8 cellular contexts compared by ENCODE assay signal in genomic region chr6:163415176-163415619, GRCh38. TPM values are rescaled to one million over a fixed set of nuclear protein-coding genes. Genes with fewer than 3 reads are reported as not detected.
DNase-seq lines count a peak whose midpoint lies in the region; ATAC-seq, FAIRE-seq and TF ChIP-seq lines count a peak whose summit lies in the region.

No MANE protein-coding gene starts in this region.

- TF ChIP-seq EP300 in HepG2 (IDR thresholded peaks at IDR 0.05; ENCODE audit: low read depth in 2 of 2, low read length in 2 of 2) (no peak), HepG2 (CRISPR knock-in tag; IDR thresholded peaks at IDR 0.05; ENCODE audit: borderline replicate concordance) (no peak)

- POLR2A ChIA-PET in HepG2 (lab: Yijun Ruan, JAX): interaction anchor here (1.8 kb wide), 1 partner anchor 10 kb away, joined by 7 read pairs; no protein-coding TSS in a partner anchor

- in situ Hi-C loops in HepG2 (cut with HindIII; ENCODE audit: extremely low pct_ligation_motif_present, low pct_unique_long_range_greater_than_20kb): loop anchor here (25.0 kb wide), 1 partner anchor 697 kb away; no protein-coding TSS in a partner anchor

- no peaks in the 10 kb centered on the region for H3K27me3 ChIP-seq in ascending aorta
- H3K27me3 ChIP-seq in HepG2 (ENCODE audit: control insufficient read depth in 1 of 2, insufficient read depth in 2 of 2, low read length in 2 of 2): no peaks in the 10 kb centered on the region; a peak in 1 of 5 replicates
- H3K27me3 ChIP-seq in thymus (ENCODE audit: control insufficient read depth, insufficient read depth): no peaks in the 10 kb centered on the region

- WGBS in HepG2 (ENCODE audit: low lambda C conversion rate): no CpG with 5 or more reads among the region's 47 CpGs
- WGBS in thymus: under 1% methylated on average over 47 of the region's 47 CpGs

- H3K9ac ChIP-seq in HepG2 (ENCODE audit: insufficient read depth, low read depth, low read length): peak overlapping the region; percentile 98

- TF ChIP-seq RAD21 in HepG2 (CRISPR knock-in tag; IDR thresholded peaks at IDR 0.05): no peak

- H3K4me3 ChIP-seq in ascending aorta: peak overlapping the region; percentile 98 to 100
- H3K4me3 ChIP-seq in HepG2 (replicated peaks in 1 of 3; ENCODE audit: insufficient read depth in 1 of 3, low read depth in 2 of 3, low read length in 3 of 3): peak overlapping the region; percentile 95 to 97 (median 96)
- peak overlapping the region; percentile 93 for H3K4me3 ChIP-seq in thymus (ENCODE audit: low read length)

- H3K4me2 ChIP-seq in HepG2 (ENCODE audit: low read depth, low read length): peak overlapping the region; percentile 92

- no peak for FAIRE-seq in HepG2 (lab: Jason Lieb, UNC)

- H3K36me3 ChIP-seq in ascending aorta (no peaks in the 10 kb centered on the region), HepG2 (replicated peaks in 1 of 2; ENCODE audit: control insufficient read depth in 1 of 2, insufficient read depth in 2 of 2, low read length in 2 of 2) (no peaks in the 10 kb centered on the region), thymus (ENCODE audit: control insufficient read depth, insufficient read depth) (no peaks in the 10 kb centered on the region)

- H3K4me1 ChIP-seq in ascending aorta (peaks cover under 1 to 9% of the 10 kb centered on the region in 2 donors), HepG2 (ENCODE audit: insufficient read depth, low read length) (peaks cover 55% of the 10 kb centered on the region), thymus (ENCODE audit: control insufficient read depth, insufficient read depth, low read length) (no peaks in the 10 kb centered on the region)

- H3K27ac ChIP-seq in ascending aorta (peak overlapping the region; percentile 97 to 100), HepG2 (ENCODE audit: extremely low read length, insufficient read depth, low read length) (peak overlapping the region; percentile 90), thymus (ENCODE audit: low read depth) (peak overlapping the region; percentile 99)

- ATAC-seq in HepG2: no peak

- H3K9me3 ChIP-seq in ascending aorta (no peaks in the 10 kb centered on the region), HepG2 (ENCODE audit: low read length) (no peaks in the 10 kb centered on the region), thymus (ENCODE audit: control insufficient read depth) (no peaks in the 10 kb centered on the region)

- DNase-seq in stimulated activated CD4-positive, alpha-beta T cell treated with anti-CD3 and anti-CD28 coated beads, Interleukin-15, amount 100 ng/mL, for 24 hours: peak; percentile 41
- no peak for DNase-seq in stimulated activated CD4-positive, alpha-beta T cell treated with anti-CD3 and anti-CD28 coated beads, Interleukin-1b, Interleukin-23, amount 100 ng/mL, for 48 hours
- DNase-seq in NAMALWA (ENCODE audit: low spot score): peak; percentile 56
- no peak for DNase-seq in ascending aorta (ENCODE audit: low spot score in 2 of 2)
- no peak for DNase-seq in HepG2 (ENCODE audit: low spot score)
- DNase-seq in DMS53 treated with DMSO at 0.1 percent for 48 hours (lab: John Stamatoyannopoulos, UW; ENCODE audit: unreplicated experiment): no peak
- DNase-seq in NCI-H1930 (lab: John Stamatoyannopoulos, UW): no peak

- TF ChIP-seq CTCF in ascending aorta (IDR thresholded peaks at IDR 0.05) (no peak), HepG2 (CRISPR knock-in tag; IDR thresholded peaks at IDR 0.05) (no peak)

- H3K79me2 ChIP-seq in HepG2 (ENCODE audit: insufficient read depth, low read length): peaks cover 62% of the 10 kb centered on the region

- CTCF ChIA-PET in HepG2 (lab: Yijun Ruan, JAX; ENCODE audit: low intra/inter-chr PET ratio, low total read pairs): no interaction called here

- no TSS peak for BruUV-seq in HepG2 (replicated peaks; lab: Mats Ljungman, UMichigan)

- no peak overlapping the region for H2AFZ ChIP-seq in HepG2 (ENCODE audit: low read length)

- peaks cover 30% of the 10 kb centered on the region for H4K20me1 ChIP-seq in HepG2 (ENCODE audit: insufficient read depth, low read length)

- intact Hi-C loops in ascending aorta (cut with DNase I) (loop anchor here (5.0 to 10.0 kb wide), 3 partner anchors 172 to 690 kb away; partner anchors contain the start of genes PACRG and PRKN), HepG2 (cut with micrococcal nuclease; ENCODE audit: unreplicated experiment) (loop anchor here (5.0 to 10.0 kb wide), 2 partner anchors 558 to 690 kb away; partner anchors contain the start of genes PACRG and PRKN)

- no peak for TF ChIP-seq POLR2A in HepG2 (IDR thresholded peaks at IDR 0.05; ENCODE audit: insufficient read depth in 1 of 2, low read depth in 2 of 2, low read length in 2 of 2)

TF ChIP-seq in HepG2, 621 proteins besides CTCF, POLR2A, EP300 and RAD21 (continues in another document):
- TF ChIP-seq ZKSCAN5 (CRISPR knock-in tag; IDR thresholded peaks at IDR 0.05): no peak
- no peak for TF ChIP-seq ETV5 (CRISPR knock-in tag; IDR thresholded peaks at IDR 0.05; ENCODE audit: borderline replicate concordance)
- 0 out of 2 replicates have a peak, but pooled peaks have one; percentile 65 for TF ChIP-seq FLYWCH1 (CRISPR knock-in tag; IDR thresholded peaks at IDR 0.05)
- no peak for TF ChIP-seq ZNF44 (CRISPR knock-in tag; IDR thresholded peaks at IDR 0.05)
- 0 out of 2 replicates have a peak, but pooled peaks have one; percentile 22 for TF ChIP-seq ZFX (CRISPR knock-in tag; IDR thresholded peaks at IDR 0.05; ENCODE audit: low read depth)
- 0 out of 2 replicates have a peak, but pooled peaks have one; percentile 15 for TF ChIP-seq KAT7 (CRISPR knock-in tag; IDR thresholded peaks at IDR 0.05; ENCODE audit: borderline replicate concordance)
- TF ChIP-seq AGO2 (optimal IDR thresholded peaks at IDR 0.05; ENCODE audit: low read depth, low read length): peak; percentile 11
- peak; percentile 17; the same call in 1 of the 2 replicates for TF ChIP-seq RFXAP (CRISPR knock-in tag; IDR thresholded peaks at IDR 0.05; ENCODE audit: borderline replicate concordance)
- no peak for TF ChIP-seq HOXD1 (CRISPR knock-in tag; IDR thresholded peaks at IDR 0.05)
- peak; percentile 5; the same call in 1 of the 2 replicates for TF ChIP-seq ZNF232 (CRISPR knock-in tag; IDR thresholded peaks at IDR 0.05; ENCODE audit: borderline replicate concordance)
- 0 out of 2 replicates have a peak, but pooled peaks have one; percentile 6 for TF ChIP-seq KDM2A (CRISPR knock-in tag; IDR thresholded peaks at IDR 0.05; ENCODE audit: borderline replicate concordance, low read depth)
- TF ChIP-seq ZNF543 (CRISPR knock-in tag; IDR thresholded peaks at IDR 0.05): peak; percentile 5; the same call in 1 of the 2 replicates
- 0 out of 2 replicates have a peak, but pooled peaks have one; percentile 17 for TF ChIP-seq RELA (CRISPR knock-in tag; IDR thresholded peaks at IDR 0.05)
- no peak for TF ChIP-seq ZNF12 (CRISPR knock-in tag; IDR thresholded peaks at IDR 0.05)
- TF ChIP-seq ZNF616 (CRISPR knock-in tag; IDR thresholded peaks at IDR 0.05; ENCODE audit: low read depth): 0 out of 2 replicates have a peak, but pooled peaks have one; percentile 29
- peak; percentile 67; the same call in 1 of the 2 replicates for TF ChIP-seq KLF12 (CRISPR knock-in tag; IDR thresholded peaks at IDR 0.05; ENCODE audit: borderline replicate concordance)
- TF ChIP-seq BHLHE40 (IDR thresholded peaks at IDR 0.05; ENCODE audit: low read length): no peak
- TF ChIP-seq GLMP (CRISPR knock-in tag; IDR thresholded peaks at IDR 0.05; ENCODE audit: borderline replicate concordance): no peak
- peak; percentile 2; the same call in 1 of the 2 replicates for TF ChIP-seq SIN3A (IDR thresholded peaks at IDR 0.05; ENCODE audit: borderline replicate concordance, low read depth, low read length)

RNA-seq across cellular contexts. Expression of gene QKI, which starts 0.7 kb away (rescaled TPM):
- total RNA-seq in ascending aorta (91.0 TPM), HepG2 (2016; rRNA removed; fragmentation: Illumina TruSeq; extraction: Trizol) (136 and 167 TPM in 2 replicates)
- 33.5 and 40.4 TPM in 2 replicates for total RNA-seq in HepG2 (2016; cell fraction: cytosol; rRNA removed; fragmentation: Illumina TruSeq; extraction: Trizol; ENCODE audit: low read depth)
- total RNA-seq in HepG2 (2016; cell fraction: insoluble cytoplasmic fraction; rRNA removed; fragmentation: Illumina TruSeq; extraction: Trizol): 141 and 159 TPM in 2 replicates
- total RNA-seq in HepG2 (2016; cell fraction: membrane; rRNA removed; fragmentation: Illumina TruSeq; extraction: Trizol): 82.9 and 85.6 TPM in 2 replicates
- 114 and 126 TPM in 2 replicates for total RNA-seq in HepG2 (2016; cell fraction: nucleus; rRNA removed; fragmentation: Illumina TruSeq; extraction: Trizol)
- polyA plus RNA-seq in HepG2 (2011; rRNA removed) (117 and 137 TPM in 2 replicates), thymus (23.5 TPM)
- polyA plus RNA-seq in HepG2 (2011; cell fraction: cytosol; rRNA removed): 108 and 115 TPM in 2 replicates
- polyA plus RNA-seq in HepG2 (2011; cell fraction: nucleus; rRNA removed): 73.5 and 79.1 TPM in 2 replicates
- polyA plus RNA-seq in HepG2 (2012): 77.5 and 90.6 TPM in 2 replicates
- 5.6 and 6.8 TPM in 2 replicates for polyA plus RNA-seq in HepG2 (2016; cell fraction: cytosol; fragmentation: Illumina TruSeq; extraction: Trizol; ENCODE audit: low read depth)
- polyA plus RNA-seq in HepG2 (2016; cell fraction: insoluble cytoplasmic fraction; fragmentation: Illumina TruSeq; extraction: Trizol; ENCODE audit: low read depth): 101 and 120 TPM in 2 replicates
- polyA plus RNA-seq in HepG2 (2016; cell fraction: membrane; fragmentation: Illumina TruSeq; extraction: Trizol; ENCODE audit: low read depth): 23.6 and 26.7 TPM in 2 replicates
- polyA plus RNA-seq in HepG2 (2016; cell fraction: nucleus; fragmentation: Illumina TruSeq; extraction: Trizol; ENCODE audit: insufficient read depth, low read depth): 50.1 and 57.9 TPM in 2 replicates
- 195 and 554 TPM in 2 replicates for polyA minus RNA-seq in HepG2 (2011; rRNA and poly(A)+ RNA removed; ENCODE audit: low replicate concordance)
- 175 and 185 TPM in 2 replicates for polyA minus RNA-seq in HepG2 (2011; cell fraction: cytosol; rRNA and poly(A)+ RNA removed)
- 261 and 310 TPM in 2 replicates for polyA minus RNA-seq in HepG2 (2011; cell fraction: nucleus; rRNA and poly(A)+ RNA removed)

Comparison
In these comparisons a context has a peak if more than half of its experiments do, and no peak if none do; other contexts are left out.
1. DNase-seq: peak in stimulated activated CD4-positive, alpha-beta T cell treated with anti-CD3 and anti-CD28 coated beads, Interleukin-15, amount 100 ng/mL, for 24 hours (single experiment) and NAMALWA (single experiment); none in stimulated activated CD4-positive, alpha-beta T cell treated with anti-CD3 and anti-CD28 coated beads, Interleukin-1b, Interleukin-23, amount 100 ng/mL, for 48 hours (single experiment), ascending aorta (0 of 2), HepG2 (single experiment), DMS53 treated with DMSO at 0.1 percent for 48 hours (single experiment) and NCI-H1930 (0 of 2).
2. Peak in every context shown above with its lines, with median percentiles within 50 percentile points of each other: H3K27ac ChIP-seq and H3K4me3 ChIP-seq.